ENCODE assay signal across 15 cellular contexts in genomic region chr22:47367993-47368945, GRCh38.
DNase-seq lines count a peak whose midpoint lies in the region; TF ChIP-seq lines count a peak whose summit lies in the region.
"Had no signal": no experiment of that assay in that cellular context is flagged by ENCODE, and none has a peak within 500 bp of the region (broad histone marks: within the 10 kb centered on the region; RNA-seq: fewer than 3 reads in every experiment).

No MANE protein-coding gene starts in this region.

- DNase-seq in LHCN-M2 (ENCODE audit: low read depth) (peak; percentile 12), WERI-Rb-1 (peak; percentile 3), mesenteric fat pad (ENCODE audit: low spot score) (peak; percentile 80), stomach (peak; percentile 20), OCI-M2 (lab: John Stamatoyannopoulos, UW; ENCODE audit: unreplicated experiment) (no peak)
- DNase-seq in CD8-positive, alpha-beta memory T cell = no peak
- DNase-seq in T-helper 2 cell treated with Interferon-gamma antibody and Interleukin-4, amounts not matched to agents 5 μg/mL and 100 μg/mL, for 36 hours (ENCODE audit: low spot score) = no peak
- DNase-seq: BE2C; CD4-positive, alpha-beta memory T cell; DND-41; GDM1; KG1; NCI-H1417; NCI-H1930; NCI-H2171 had no signal

- no peak for TF ChIP-seq EP300 in stomach (IDR thresholded peaks at IDR 0.05)

- no peaks in the 10 kb centered on the region for H3K9me3 ChIP-seq in WERI-Rb-1 (ENCODE audit: severe bottlenecking)
- peaks cover 0 to 13% (median 7%) of the 10 kb centered on the region in 4 donors for H3K9me3 ChIP-seq in stomach
- no peaks in the 10 kb centered on the region for H3K9me3 ChIP-seq in CD8-positive, alpha-beta memory T cell (ENCODE audit: low read length)
- H3K9me3 ChIP-seq: BE2C had no signal

- peaks cover 0 to 8% (median 0%) of the 10 kb centered on the region in 3 donors for H3K36me3 Mint-ChIP-seq in CD8-positive, alpha-beta memory T cell
- H3K36me3 Mint-ChIP-seq in T-helper 2 cell treated with Interferon-gamma antibody and Interleukin-4, amounts not matched to agents 5 μg/mL and 100 μg/mL, for 36 hours (ENCODE audit: low read depth) = no peaks in the 10 kb centered on the region
- H3K36me3 Mint-ChIP-seq: CD4-positive, alpha-beta memory T cell had no signal

- no peak for TF ChIP-seq POLR2A in stomach (IDR thresholded peaks at IDR 0.05)

- peaks cover 4 to 16% of the 10 kb centered on the region in 2 donors for H3K27me3 Mint-ChIP-seq in CD8-positive, alpha-beta memory T cell
- H3K27me3 Mint-ChIP-seq in T-helper 2 cell treated with Interferon-gamma antibody and Interleukin-4, amounts not matched to agents 5 μg/mL and 100 μg/mL, for 36 hours (ENCODE audit: low read depth) = no peaks in the 10 kb centered on the region

- POLR2A ChIA-PET in CD8-positive, alpha-beta memory T cell (lab: Charles Lee) = no interaction called here

- no peaks in the 10 kb centered on the region for H3K4me1 ChIP-seq in stomach
- no peaks in the 10 kb centered on the region for H3K4me1 ChIP-seq in CD8-positive, alpha-beta memory T cell (ENCODE audit: insufficient read depth, low read length)
- H3K4me1 ChIP-seq: BE2C had no signal

- H3K4me3 Mint-ChIP-seq in CD8-positive, alpha-beta memory T cell = no peak overlapping the region
- no peak overlapping the region for H3K4me3 Mint-ChIP-seq in T-helper 2 cell treated with Interferon-gamma antibody and Interleukin-4, amounts not matched to agents 5 μg/mL and 100 μg/mL, for 36 hours
- H3K4me3 Mint-ChIP-seq: CD4-positive, alpha-beta memory T cell had no signal

- CTCF ChIA-PET in CD8-positive, alpha-beta memory T cell (lab: Charles Lee) = no interaction called here

- peaks cover 5 to 11% (median 6%) of the 10 kb centered on the region in 5 donors for H3K9me3 Mint-ChIP-seq in CD8-positive, alpha-beta memory T cell
- peaks cover 6% of the 10 kb centered on the region for H3K9me3 Mint-ChIP-seq in T-helper 2 cell treated with Interferon-gamma antibody and Interleukin-4, amounts not matched to agents 5 μg/mL and 100 μg/mL, for 36 hours

- H3K27ac ChIP-seq in WERI-Rb-1 = no peak overlapping the region
- H3K27ac ChIP-seq in stomach = no peak overlapping the region
- H3K27ac ChIP-seq in CD8-positive, alpha-beta memory T cell (ENCODE audit: low read depth, low read length) = no peak overlapping the region

- H3K4me3 ChIP-seq in WERI-Rb-1 (ENCODE audit: low read depth, low read length) = no peak overlapping the region
- H3K4me3 ChIP-seq in stomach = no peak overlapping the region
- H3K4me3 ChIP-seq in CD8-positive, alpha-beta memory T cell (ENCODE audit: low read length) = no peak overlapping the region

- whole genome bisulfite sequencing in stomach, 5 donors = 77 to 79% (median 79%) methylated on average over 13 to 21 of the region's 21 CpGs

- TF ChIP-seq CTCF in WERI-Rb-1 (IDR thresholded peaks at IDR 0.05; ENCODE audit: low read depth, low read length) (no peak), stomach (IDR thresholded peaks at IDR 0.05) (no peak)

- H3K27me3 ChIP-seq in WERI-Rb-1 (ENCODE audit: insufficient read depth, low read depth, severe bottlenecking) (no peaks in the 10 kb centered on the region), stomach (peaks cover 0 to 53% (median 8%) of the 10 kb centered on the region in 3 donors)
- H3K27me3 ChIP-seq in CD8-positive, alpha-beta memory T cell (ENCODE audit: insufficient read depth, low read length, poor library complexity, severe bottlenecking) = no peaks in the 10 kb centered on the region
- H3K27me3 ChIP-seq: BE2C had no signal

- intact Hi-C loops in stomach (cut with DNase I; ENCODE audit: low total_unique reads) = no loop called here

- no peaks in the 10 kb centered on the region for H3K36me3 ChIP-seq in WERI-Rb-1
- no peaks in the 10 kb centered on the region for H3K36me3 ChIP-seq in stomach
- H3K36me3 ChIP-seq in CD8-positive, alpha-beta memory T cell (ENCODE audit: insufficient read depth, low read length) = no peaks in the 10 kb centered on the region
- H3K36me3 ChIP-seq: BE2C had no signal

- no peak overlapping the region for H3K27ac Mint-ChIP-seq in CD8-positive, alpha-beta memory T cell
- H3K27ac Mint-ChIP-seq in T-helper 2 cell treated with Interferon-gamma antibody and Interleukin-4, amounts not matched to agents 5 μg/mL and 100 μg/mL, for 36 hours = no peak overlapping the region
- H3K27ac Mint-ChIP-seq: CD4-positive, alpha-beta memory T cell had no signal

- no peaks in the 10 kb centered on the region for H3K4me1 Mint-ChIP-seq in CD8-positive, alpha-beta memory T cell
- H3K4me1 Mint-ChIP-seq in T-helper 2 cell treated with Interferon-gamma antibody and Interleukin-4, amounts not matched to agents 5 μg/mL and 100 μg/mL, for 36 hours (ENCODE audit: low read depth) = no peaks in the 10 kb centered on the region
- H3K4me1 Mint-ChIP-seq: CD4-positive, alpha-beta memory T cell had no signal

Comparison
In these comparisons a context has a peak if more than half of its experiments do, and no peak if none do; other contexts are left out.
1. DNase-seq: peak in LHCN-M2 (single experiment), WERI-Rb-1 (single experiment), mesenteric fat pad (single experiment) and stomach (single experiment); none in CD8-positive, alpha-beta memory T cell (0 of 5), T-helper 2 cell treated with Interferon-gamma antibody and Interleukin-4, amounts not matched to agents 5 μg/mL and 100 μg/mL, for 36 hours (single experiment) and OCI-M2 (single experiment).